Comparison of ENCODE assay signal across 1 cellular context in genomic region chr1:230066466-230067404, GRCh38.
TF ChIP-seq lines count a peak whose summit lies in the region.

GALNT2 (plus strand) TSS chr1:230067238; CDS start chr1:230067281, 43 bp downstream.

TF ChIP-seq in K562, 482 proteins besides CTCF, POLR2A, EP300 and RAD21 (continued from another document and continues in another):
- TF ChIP-seq ZNF609 (CRISPR knock-in tag; IDR thresholded peaks at IDR 0.05; ENCODE audit: borderline replicate concordance) (no peak), BMI1 (IDR thresholded peaks at IDR 0.05; ENCODE audit: low read length) (no peak), ZBTB49 (CRISPR knock-in tag; IDR thresholded peaks at IDR 0.05; ENCODE audit: borderline replicate concordance) (no peak), ZNF668 (CRISPR knock-in tag; IDR thresholded peaks at IDR 0.05) (0 out of 2 replicates have a peak, but pooled peaks have one; percentile 2), BCL6 (CRISPR knock-in tag; IDR thresholded peaks at IDR 0.05) (no peak), FOXP1 (CRISPR knock-in tag; IDR thresholded peaks at IDR 0.05) (peak; percentile 60; the same call in 1 of the 2 replicates), CAMTA2 (CRISPR knock-in tag; conservative IDR thresholded peaks at IDR 0.05) (no peak), ZNF639 (CRISPR knock-in tag; conservative IDR thresholded peaks at IDR 0.05 in 1 of 2, IDR thresholded peaks at IDR 0.05 in 1 of 2) (peak in 1 of 2 experiments; percentile 99; a peak in 2 of 4 replicates), ZNF12 (CRISPR knock-in tag; IDR thresholded peaks at IDR 0.05) (no peak), CTBP1 (IDR thresholded peaks at IDR 0.05; ENCODE audit: borderline replicate concordance) (peak; percentile 90; the same call in 1 of the 2 replicates), USF2 (CRISPR knock-in tag; IDR thresholded peaks at IDR 0.05) (peak; percentile 79), THRB (CRISPR knock-in tag; conservative IDR thresholded peaks at IDR 0.05) (no peak), ZNF398 (CRISPR knock-in tag; IDR thresholded peaks at IDR 0.05) (no peak), CHD1 (IDR thresholded peaks at IDR 0.05; ENCODE audit: low read length) (no peak), MXD1 (CRISPR knock-in tag; IDR thresholded peaks at IDR 0.05; ENCODE audit: borderline replicate concordance, poor library complexity, severe bottlenecking) (peak; percentile 68), ZNF717 (CRISPR knock-in tag; IDR thresholded peaks at IDR 0.05) (no peak), CREB5 (CRISPR knock-in tag; IDR thresholded peaks at IDR 0.05) (no peak), E2F4 (CRISPR knock-in tag; IDR thresholded peaks at IDR 0.05; ENCODE audit: low read depth) (no peak), ZNF384 (IDR thresholded peaks at IDR 0.05; ENCODE audit: low read depth, low read length) (no peak), L3MBTL2 (IDR thresholded peaks at IDR 0.05) (peak; percentile 48; the same call in 1 of the 2 replicates), DDX20 (tag; IDR thresholded peaks at IDR 0.05; ENCODE audit: low read depth) (no peak), SRSF1 (IDR thresholded peaks at IDR 0.05; ENCODE audit: low read depth, low read length) (no peak), ZNF655 (CRISPR knock-in tag; IDR thresholded peaks at IDR 0.05) (no peak), PREB (CRISPR knock-in tag; IDR thresholded peaks at IDR 0.05) (no peak), ASH1L (IDR thresholded peaks at IDR 0.05; ENCODE audit: borderline replicate concordance, low read depth, partially characterized antibody) (no peak), ILF3 (IDR thresholded peaks at IDR 0.05; ENCODE audit: borderline replicate concordance) (no peak), ARID3B (CRISPR knock-in tag; IDR thresholded peaks at IDR 0.05; ENCODE audit: borderline replicate concordance) (no peak), SRSF3 (IDR thresholded peaks at IDR 0.05; ENCODE audit: insufficient read depth, low read length) (no peak), ZNF79 (CRISPR knock-in tag; IDR thresholded peaks at IDR 0.05; ENCODE audit: low read depth) (no peak), CBX3 (IDR thresholded peaks at IDR 0.05; ENCODE audit: borderline replicate concordance in 1 of 2, low read length in 2 of 2) (no peak), HOXB6 (CRISPR knock-in tag; IDR thresholded peaks at IDR 0.05; ENCODE audit: borderline replicate concordance) (no peak), ZNF274 (IDR thresholded peaks at IDR 0.05; ENCODE audit: borderline replicate concordance, low read depth, low read length) (no peak), ZKSCAN8 (CRISPR knock-in tag; IDR thresholded peaks at IDR 0.05) (no peak), ZC3H4 (CRISPR knock-in tag; IDR thresholded peaks at IDR 0.05; ENCODE audit: borderline replicate concordance) (no peak), ARID1B (IDR thresholded peaks at IDR 0.05) (peak; percentile 66), RBM34 (IDR thresholded peaks at IDR 0.05; ENCODE audit: borderline replicate concordance, insufficient read depth, low read length) (no peak), MBD2 (IDR thresholded peaks at IDR 0.05; ENCODE audit: borderline replicate concordance, low read depth) (peak; percentile 52; the same call in 1 of the 2 replicates), RFX1 (IDR thresholded peaks at IDR 0.05) (no peak), HDAC3 (IDR thresholded peaks at IDR 0.05; ENCODE audit: borderline replicate concordance, partially characterized antibody) (no peak), PRMT5 (CRISPR knock-in tag; IDR thresholded peaks at IDR 0.05) (no peak)
